Comparison of ENCODE assay signal across 18 cellular contexts in the genomic region with DNA sequence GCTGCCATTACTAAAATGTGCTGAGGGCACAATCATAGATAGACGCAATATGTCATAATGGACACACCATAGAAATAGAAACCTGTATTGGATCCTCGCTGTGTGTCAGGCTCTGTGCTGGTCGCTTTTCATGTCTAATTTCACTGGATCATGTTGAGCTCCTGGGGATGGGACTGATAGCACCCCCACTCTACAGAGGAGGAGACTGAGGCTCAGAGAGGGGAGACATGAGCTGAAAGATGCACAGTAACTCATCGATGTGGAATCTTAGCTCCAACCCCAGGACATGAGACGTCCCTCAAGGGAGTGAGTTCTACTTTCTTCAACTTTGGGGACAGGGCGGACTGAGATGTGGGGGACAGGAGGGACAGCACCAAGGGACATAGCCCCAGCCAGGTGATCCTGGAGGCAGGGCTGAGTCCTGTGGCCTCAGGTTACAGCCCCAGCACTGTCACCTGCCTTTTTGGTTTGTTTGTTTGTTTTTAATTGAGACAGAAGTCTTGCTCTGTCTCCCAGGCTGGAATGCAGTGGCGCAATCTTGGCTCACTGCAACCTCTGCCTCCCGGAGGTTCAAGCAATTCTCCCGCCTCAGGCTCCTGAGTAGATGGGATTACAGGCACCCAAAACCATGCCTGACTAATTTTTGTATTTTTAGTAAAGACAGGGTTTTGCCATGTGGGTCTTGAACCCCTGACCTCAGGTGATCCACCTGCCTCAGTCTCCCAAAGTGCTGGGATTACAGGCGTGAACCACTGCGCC. TPM values are rescaled to one million over a fixed set of nuclear protein-coding genes. Genes with fewer than 3 reads are reported as not detected.
DNase-seq lines count a peak whose midpoint lies in the region; ATAC-seq, FAIRE-seq and TF ChIP-seq lines count a peak whose summit lies in the region.
"Had no signal": no experiment of that assay in that cellular context is flagged by ENCODE, and none has a peak within 500 bp of the region (broad histone marks: within the 10 kb centered on the region; RNA-seq: fewer than 3 reads in every experiment).

No MANE protein-coding gene starts in this region.

- 48% methylated on average over 11 of the region's 11 CpGs for WGBS in A549 (ENCODE audit: missing lambda C conversion rate)

- H3K4me1 ChIP-seq in A549: peaks cover 55% of the 10 kb centered on the region
- no peaks in the 10 kb centered on the region for H3K4me1 ChIP-seq in HEK293 (ENCODE audit: control insufficient read depth, insufficient read depth, low read length)
- H3K4me1 ChIP-seq in adipocyte (ENCODE audit: control insufficient read depth, insufficient read depth, low read length): peaks cover 20% of the 10 kb centered on the region
- H3K4me1 ChIP-seq in left lung: peaks cover 8 to 39% of the 10 kb centered on the region in 2 donors

- H3K27me3 ChIP-seq in adipocyte (replicated peaks; ENCODE audit: control insufficient read depth, insufficient read depth, low read length) (no peaks in the 10 kb centered on the region), left lung (no peaks in the 10 kb centered on the region)
- H3K27me3 ChIP-seq: adrenal gland had no signal

- POLR2A ChIA-PET in A549 (lab: Yijun Ruan, JAX): interaction anchor here (1.5 kb wide), 1 partner anchor 16 kb away, joined by 10 read pairs; a partner anchor contains a TSS
- POLR2A ChIA-PET in HEK293 (lab: Yijun Ruan, JAX): interaction anchor here (1.0 kb wide), 1 partner anchor 15 kb away, joined by 3 read pairs; a partner anchor contains a TSS

- no peak for FAIRE-seq in A549 (lab: Jason Lieb, UNC)
- FAIRE-seq: G401.6, GM12891 had no signal

- no peak for TF ChIP-seq RAD21 in A549 (conservative IDR thresholded peaks at IDR 0.05 in 1 of 2, IDR thresholded peaks at IDR 0.05 in 1 of 2)

- H3K9ac ChIP-seq in adipocyte (ENCODE audit: low read length): no peak overlapping the region

- H3K4me2 ChIP-seq in A549: peak overlapping the region; percentile 72

- H3K27ac ChIP-seq in A549 (peak overlapping the region; percentile 94 to 100), HEK293 (ENCODE audit: extremely low read depth, low read depth, low read length) (no peak overlapping the region), left lung (peak overlapping the region in 1 of 2 donors; percentile 3)
- H3K27ac ChIP-seq: adrenal gland had no signal

- no peak for TF ChIP-seq CTCF in A549 (IDR thresholded peaks at IDR 0.05)
- no peak for TF ChIP-seq CTCF in HEK293 (tag by site-specific recombination; IDR thresholded peaks at IDR 0.05)
- no peak for TF ChIP-seq CTCF in left lung (IDR thresholded peaks at IDR 0.05)

- no peak for ATAC-seq in A549
- ATAC-seq in left lung: peak; percentile 6
- no peak for ATAC-seq in HG03097 (IDR thresholded peaks at IDR 0.05; ENCODE audit: low FRiP score, unreplicated experiment)
- ATAC-seq: activated T-helper 17 cell treated with anti-CD3 and anti-CD28 coated beads, Interleukin-2, amount 50 U/mL, for 72 hours had no signal

- intact Hi-C loops in left lung (cut with DNase I): no loop called here
- intact Hi-C loops in posterior vena cava (cut with DNase I): no loop called here

- in situ Hi-C loops in KBM-7 (cut with MboI; ENCODE audit: low pct_unique_long_range_greater_than_20kb, low sequenced_read_pairs): no loop called here

- CTCF ChIA-PET in A549 (lab: Yijun Ruan, JAX) (interaction anchor here (0.6 to 1.3 kb wide), 4 partner anchors 11 to 154 kb away, joined by 3 to 4 read pairs (median 3); no protein-coding TSS in a partner anchor), HEK293 (lab: Yijun Ruan, JAX) (interaction anchor here (1.0 to 1.4 kb wide), 3 partner anchors 22 to 54 kb away, joined by 3 read pairs; no protein-coding TSS in a partner anchor)

- peak in 1 of 2 experiments; percentile 71; a peak in 2 of 5 replicates for TF ChIP-seq EP300 in A549 (IDR thresholded peaks at IDR 0.05)

- no peak for TF ChIP-seq POLR2A in A549 (IDR thresholded peaks at IDR 0.05; ENCODE audit: low read length)

- H3K4me3 ChIP-seq in A549 (no peak overlapping the region), HEK293 (ENCODE audit: low read depth, low read length) (no peak overlapping the region), adipocyte (ENCODE audit: low read length) (no peak overlapping the region), left lung (no peak overlapping the region)
- H3K4me3 ChIP-seq: adrenal gland had no signal

- DNase-seq in A549 (ENCODE audit: low read depth in 1 of 2, low spot score in 1 of 2): peak in 1 of 2 experiments; percentile 55
- DNase-seq in adipocyte (ENCODE audit: low read depth): peak; percentile 69
- DNase-seq in left lung: no peak
- no peak for DNase-seq in activated effector memory CD4-positive, alpha-beta T cell treated with Interleukin-2 at 50 U/mL for 16 hours
- DNase-seq in posterior vena cava (ENCODE audit: low spot score): no peak
- DNase-seq in KBM-7: no peak
- DNase-seq: adrenal gland; effector memory CD4-positive, alpha-beta T cell; hypothalamus; kidney glomerular epithelial cell; NCI-H146; T-helper 2 cell had no signal

- H3K9me3 ChIP-seq in A549: no peaks in the 10 kb centered on the region
- no peaks in the 10 kb centered on the region for H3K9me3 ChIP-seq in HEK293 (ENCODE audit: control insufficient read depth, insufficient read depth, low read depth, low read length)
- H3K9me3 ChIP-seq in adipocyte (ENCODE audit: control insufficient read depth, low read length): no peaks in the 10 kb centered on the region
- H3K9me3 ChIP-seq in left lung: no peaks in the 10 kb centered on the region
- H3K9me3 ChIP-seq: adrenal gland had no signal

- H3K36me3 ChIP-seq in HEK293 (ENCODE audit: control insufficient read depth in 2 of 2, insufficient read depth in 1 of 2, low read length in 2 of 2): no peaks in the 10 kb centered on the region
- no peaks in the 10 kb centered on the region for H3K36me3 ChIP-seq in adipocyte (ENCODE audit: control insufficient read depth, insufficient read depth, low read length, severe bottlenecking)
- H3K36me3 ChIP-seq in left lung: no peaks in the 10 kb centered on the region
- H3K36me3 ChIP-seq: adrenal gland had no signal

TF ChIP-seq in A549, 52 proteins besides CTCF, POLR2A, EP300 and RAD21 (continues in another document):
- TF ChIP-seq, protein P1, sequence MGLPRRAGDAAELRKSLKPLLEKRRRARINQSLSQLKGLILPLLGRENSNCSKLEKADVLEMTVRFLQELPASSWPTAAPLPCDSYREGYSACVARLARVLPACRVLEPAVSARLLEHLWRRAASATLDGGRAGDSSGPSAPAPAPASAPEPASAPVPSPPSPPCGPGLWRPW (IDR thresholded peaks at IDR 0.05): peak; percentile 50; the same call in 1 of the 2 replicates
- no peak for TF ChIP-seq RFX5 (IDR thresholded peaks at IDR 0.05)

TF ChIP-seq in HEK293, 187 proteins besides CTCF, POLR2A, EP300 and RAD21 (continues in another document):
- no peak for TF ChIP-seq ZNF658 (tag by site-specific recombination; IDR thresholded peaks at IDR 0.05)
- TF ChIP-seq ZNF768 (tag by site-specific recombination; IDR thresholded peaks at IDR 0.05): 0 out of 2 replicates have a peak, but pooled peaks have one; percentile 43
- 0 out of 2 replicates have a peak, but pooled peaks have one; percentile 16 for TF ChIP-seq ZBTB17 (tag by site-specific recombination; IDR thresholded peaks at IDR 0.05)
- TF ChIP-seq ZNF239 (tag by site-specific recombination; IDR thresholded peaks at IDR 0.05): no peak
- 0 out of 2 replicates have a peak, but pooled peaks have one; percentile 12 for TF ChIP-seq PRDM1 (tag by site-specific recombination; IDR thresholded peaks at IDR 0.05)
- peak; percentile 87 for TF ChIP-seq ZNF335 (tag by site-specific recombination; conservative IDR thresholded peaks at IDR 0.05)
- peak; percentile 62 for TF ChIP-seq GLIS1 (tag by site-specific recombination; IDR thresholded peaks at IDR 0.05)
- TF ChIP-seq EGR2 (tag by site-specific recombination; IDR thresholded peaks at IDR 0.05; ENCODE audit: low read depth): no peak

RNA-seq across cellular contexts. Expression of a gene that starts 6.6 kb away (rescaled TPM):
- polyA plus RNA-seq in A549 (2011; rRNA removed) (41.4 and 52.9 TPM in 2 replicates), A549 (2017; fragmentation: RNase III; extraction: RNeasy Plus Mini Kit Qiagen cat#74134 plus additional on column Dnase treatment) (81.4 to 88.6 TPM (median 86.4 TPM) in 3 replicates)
- polyA plus RNA-seq in A549 (2012; cell fraction: cytosol; rRNA removed): 99.5 and 148 TPM in 2 replicates
- 116 and 149 TPM in 2 replicates for polyA plus RNA-seq in A549 (2012; cell fraction: nucleus; rRNA removed)
- 27.3 and 33.1 TPM in 2 replicates for polyA minus RNA-seq in A549 (2011; rRNA and poly(A)+ RNA removed)
- total RNA-seq in left lung (100 to 1,000 TPM; 120 to 154 TPM), posterior vena cava (10 to 100 TPM; 43.5 to 46.1 TPM)

RNA-seq across cellular contexts. Expression of a gene that starts 15.7 kb away (rescaled TPM):
- polyA plus RNA-seq in A549 (2011; rRNA removed) (124 and 126 TPM in 2 replicates), A549 (2017; fragmentation: RNase III; extraction: RNeasy Plus Mini Kit Qiagen cat#74134 plus additional on column Dnase treatment) (110 to 128 TPM (median 116 TPM) in 3 replicates)
- 119 and 126 TPM in 2 replicates for polyA plus RNA-seq in A549 (2012; cell fraction: cytosol; rRNA removed)
- 90.3 and 104 TPM in 2 replicates for polyA plus RNA-seq in A549 (2012; cell fraction: nucleus; rRNA removed)
- polyA minus RNA-seq in A549 (2011; rRNA and poly(A)+ RNA removed): 85.5 and 90.5 TPM in 2 replicates
- total RNA-seq in left lung (100 to 1,000 TPM; 107 to 110 TPM), posterior vena cava (10 to 100 TPM; 56.2 to 63.2 TPM)

RNA-seq across cellular contexts. Expression of a gene that starts 26.9 kb away (rescaled TPM):
- polyA plus RNA-seq in A549 (2011; rRNA removed) (74.4 and 87.7 TPM in 2 replicates), A549 (2017; fragmentation: RNase III; extraction: RNeasy Plus Mini Kit Qiagen cat#74134 plus additional on column Dnase treatment) (118 to 149 TPM (median 139 TPM) in 3 replicates)
- polyA plus RNA-seq in A549 (2012; cell fraction: cytosol; rRNA removed): 109 and 151 TPM in 2 replicates
- 315 and 372 TPM in 2 replicates for polyA plus RNA-seq in A549 (2012; cell fraction: nucleus; rRNA removed)
- polyA minus RNA-seq in A549 (2011; rRNA and poly(A)+ RNA removed): 239 and 266 TPM in 2 replicates
- total RNA-seq in left lung (100 to 1,000 TPM; 119 to 122 TPM), posterior vena cava (10 to 100 TPM; 36.8 to 56.6 TPM)

RNA-seq across cellular contexts. Expression of a gene that starts 27.4 kb away (rescaled TPM):
- polyA plus RNA-seq in A549 (2011; rRNA removed) (0.06 TPM in 1 of 2 replicates, not detected in the other), A549 (2017; fragmentation: RNase III; extraction: RNeasy Plus Mini Kit Qiagen cat#74134 plus additional on column Dnase treatment) (0.12 to 0.18 TPM (median 0.17 TPM) in 3 replicates)
- 0.12 and 0.27 TPM in 2 replicates for polyA plus RNA-seq in A549 (2012; cell fraction: cytosol; rRNA removed)
- 0.21 and 0.70 TPM in 2 replicates for polyA plus RNA-seq in A549 (2012; cell fraction: nucleus; rRNA removed)
- not detected in 2 replicates for polyA minus RNA-seq in A549 (2011; rRNA and poly(A)+ RNA removed)
- total RNA-seq in left lung (1 to 10 TPM in 1 of 2 donors, under 1 TPM in 1; 0.76 to 3.6 TPM), posterior vena cava (1 to 10 TPM in 1 of 2 donors, under 1 TPM in 1; 0.95 to 1.6 TPM)
- total RNA-seq: mononuclear cell had no signal
